30 cellular contexts compared by ENCODE assay signal in the genomic region with DNA sequence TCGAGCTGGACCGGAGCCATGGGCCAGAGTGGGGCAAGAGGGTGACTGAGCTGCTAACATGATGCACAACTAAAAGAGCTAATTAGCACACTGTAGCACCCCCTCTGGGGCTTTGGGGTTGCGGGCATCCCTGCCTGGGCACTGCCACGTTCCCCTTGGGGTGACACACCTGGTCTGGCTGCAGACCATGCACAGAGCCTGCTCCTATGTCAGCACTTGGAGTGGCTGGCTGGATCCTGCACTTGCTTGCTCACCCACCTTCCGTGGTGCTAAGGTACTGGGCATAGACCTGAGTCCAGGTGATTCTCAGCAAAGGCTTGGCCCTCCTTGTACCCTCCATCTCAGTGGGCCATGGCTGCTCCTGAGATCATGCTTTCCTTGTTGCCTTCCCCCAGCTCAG.
"Had no signal": no experiment of that assay in that cellular context is flagged by ENCODE, and none has a peak within 500 bp of the region (broad histone marks: within the 10 kb centered on the region; RNA-seq: fewer than 3 reads in every experiment).

No MANE protein-coding gene starts in this region.

- ATAC-seq: activated naive CD8-positive, alpha-beta T cell treated with anti-CD3 and anti-CD28 coated beads, Interleukin-2, amount 50 U/mL, for 24 hours; esophagus mucosa; foreskin keratinocyte; naive thymus-derived CD4-positive, alpha-beta T cell; psoas muscle; stimulated activated memory B cell treated with anti-CD40 and anti-IgM and Interleukin-4, amounts not matched to agents 10 μg/mL and 1 μg/mL and 100 μg/mL, for 72 hours; stimulated activated naive CD8-positive, alpha-beta T cell treated with anti-CD3 and anti-CD28 coated beads, Interleukin-15, amount 100 ng/mL, for 72 hours had no signal

- DNase-seq: activated CD4-positive, alpha-beta memory T cell treated with anti-CD3 and anti-CD28 coated beads for 36 hours; activated CD4-positive, alpha-beta T cell treated with anti-CD3 and anti-CD28 coated beads for 4 hours; activated CD8-positive, alpha-beta memory T cell treated with anti-CD3 and anti-CD28 coated beads, Interleukin-2, amount 50 U/mL, for 4 hours; activated gamma-delta T cell; activated naive CD8-positive, alpha-beta T cell treated with anti-CD3 and anti-CD28 coated beads, Interleukin-2, amount 50 U/mL, for 24 hours; activated T-cell treated with anti-CD3 and anti-CD28 coated beads, Interleukin-2, amount 50 U/mL, for 24 hours; amygdala; cerebellar nuclear complex; endodermal cell; foreskin keratinocyte; islet precursor cell; midbrain; naive thymus-derived CD4-positive, alpha-beta T cell; occipital lobe; psoas muscle; small intestine; stimulated activated CD4-positive, alpha-beta T cell treated with anti-CD3 and anti-CD28 coated beads, Interleukin-4, amount 100 ng/mL, for 24 hours; stimulated activated naive CD8-positive, alpha-beta T cell treated with anti-CD3 and anti-CD28 coated beads, Interleukin-15, amount 100 ng/mL, for 72 hours; substantia nigra; T-helper 1 cell had no signal

- H3K36me3 ChIP-seq: neural progenitor cell had no signal

- H3K4me1 ChIP-seq: foreskin keratinocyte, neural progenitor cell, parathyroid adenoma had no signal

- H3K4me3 ChIP-seq: coronary artery, hepatocyte, neural progenitor cell, psoas muscle, sigmoid colon, vagina had no signal

- H3K27me3 ChIP-seq: foreskin keratinocyte, hepatocyte, neural progenitor cell, sigmoid colon, vagina had no signal

- H3K27ac Mint-ChIP-seq: activated CD4-positive, alpha-beta memory T cell treated with anti-CD3 and anti-CD28 coated beads for 36 hours; activated naive CD4-positive, alpha-beta T cell treated with anti-CD3 and anti-CD28 coated beads, Interleukin-2, amount 50 U/mL, for 24 hours; activated naive CD8-positive, alpha-beta T cell treated with anti-CD3 and anti-CD28 coated beads, Interleukin-2, amount 50 U/mL, for 24 hours; activated T-cell treated with anti-CD3 and anti-CD28 coated beads, Interleukin-2, amount 50 U/mL, for 24 hours; neural progenitor cell; stimulated activated memory B cell treated with anti-CD40 and anti-IgM and Interleukin-4, amounts not matched to agents 10 μg/mL and 1 μg/mL and 100 μg/mL, for 72 hours; stimulated activated naive CD8-positive, alpha-beta T cell treated with anti-CD3 and anti-CD28 coated beads, Interleukin-15, amount 100 ng/mL, for 72 hours; type B pancreatic cell had no signal

- H3K9me3 Mint-ChIP-seq: activated naive CD4-positive, alpha-beta T cell treated with anti-CD3 and anti-CD28 coated beads, Interleukin-2, amount 50 U/mL, for 24 hours; activated naive CD8-positive, alpha-beta T cell treated with anti-CD3 and anti-CD28 coated beads, Interleukin-2, amount 50 U/mL, for 24 hours; activated T-cell treated with anti-CD3 and anti-CD28 coated beads, Interleukin-2, amount 50 U/mL, for 24 hours; endodermal cell; neural progenitor cell; type B pancreatic cell had no signal

- H3K4me3 Mint-ChIP-seq: activated CD4-positive, alpha-beta memory T cell treated with anti-CD3 and anti-CD28 coated beads for 36 hours; activated naive CD4-positive, alpha-beta T cell treated with anti-CD3 and anti-CD28 coated beads, Interleukin-2, amount 50 U/mL, for 24 hours; activated naive CD8-positive, alpha-beta T cell treated with anti-CD3 and anti-CD28 coated beads, Interleukin-2, amount 50 U/mL, for 24 hours; activated T-cell treated with anti-CD3 and anti-CD28 coated beads, Interleukin-2, amount 50 U/mL, for 24 hours; endodermal cell; naive thymus-derived CD4-positive, alpha-beta T cell; neural progenitor cell; stimulated activated memory B cell treated with anti-CD40 and anti-IgM and Interleukin-4, amounts not matched to agents 10 μg/mL and 1 μg/mL and 100 μg/mL, for 72 hours; stimulated activated naive CD8-positive, alpha-beta T cell treated with anti-CD3 and anti-CD28 coated beads, Interleukin-15, amount 100 ng/mL, for 72 hours; type B pancreatic cell had no signal

- H3K27me3 Mint-ChIP-seq: activated CD4-positive, alpha-beta memory T cell treated with anti-CD3 and anti-CD28 coated beads for 36 hours; activated naive CD4-positive, alpha-beta T cell treated with anti-CD3 and anti-CD28 coated beads, Interleukin-2, amount 50 U/mL, for 24 hours; activated naive CD8-positive, alpha-beta T cell treated with anti-CD3 and anti-CD28 coated beads, Interleukin-2, amount 50 U/mL, for 24 hours; activated T-cell treated with anti-CD3 and anti-CD28 coated beads, Interleukin-2, amount 50 U/mL, for 24 hours; naive thymus-derived CD4-positive, alpha-beta T cell; stimulated activated memory B cell treated with anti-CD40 and anti-IgM and Interleukin-4, amounts not matched to agents 10 μg/mL and 1 μg/mL and 100 μg/mL, for 72 hours; stimulated activated naive CD8-positive, alpha-beta T cell treated with anti-CD3 and anti-CD28 coated beads, Interleukin-15, amount 100 ng/mL, for 72 hours; type B pancreatic cell had no signal

- H3K27ac ChIP-seq: foreskin keratinocyte, hepatocyte, neural progenitor cell, parathyroid adenoma, psoas muscle, vagina had no signal

- H3K9ac ChIP-seq: neural progenitor cell, parathyroid adenoma had no signal

- H3K79me2 ChIP-seq: parathyroid adenoma had no signal

- H3K4me2 ChIP-seq: hepatocyte, neural progenitor cell had no signal

- H3K36me3 Mint-ChIP-seq: neural progenitor cell had no signal
